In the genomic region with DNA sequence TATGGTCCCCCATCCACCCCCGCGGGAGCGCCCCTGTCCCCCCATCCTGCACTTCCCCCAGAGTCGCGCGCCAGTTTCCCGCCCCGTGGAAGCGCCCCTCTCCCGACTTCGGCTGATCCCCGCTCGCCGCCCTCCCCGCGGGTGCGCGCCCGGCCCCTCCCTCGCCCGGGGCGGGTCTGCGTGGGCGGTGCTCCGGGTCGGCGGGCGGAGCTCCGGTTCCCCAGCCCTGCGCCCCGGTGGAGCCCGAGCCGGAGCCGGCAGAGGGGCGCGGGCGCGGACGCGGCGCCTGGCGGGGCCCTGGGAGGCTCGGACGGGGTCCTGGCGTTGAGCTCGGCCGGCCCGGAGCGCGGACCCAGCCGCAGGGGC, we compare ENCODE assay signal across 8 cellular contexts. TPM values are rescaled to one million over a fixed set of nuclear protein-coding genes. Genes with fewer than 3 reads are reported as not detected.
DNase-seq lines count a peak whose midpoint lies in the region; ATAC-seq, FAIRE-seq and TF ChIP-seq lines count a peak whose summit lies in the region.

A gene (plus strand): TSS at position 223 of the 366 bp plus-strand sequence. CDS start 148 bp downstream, outside the sequence.

- no peak for DNase-seq in A549 (ENCODE audit: low read depth in 1 of 2, low spot score in 1 of 2)
- peak; percentile 28 to 80 for DNase-seq in HAP-1 (ENCODE audit: low spot score in 2 of 2)
- DNase-seq in activated CD4-positive, alpha-beta T cell treated with anti-CD3 and anti-CD28 coated beads, Interleukin-2, amount 10 ng/mL, durations not matched to agents 7 days and 5 days = peak; percentile 46
- DNase-seq in ecto neural progenitor cell (ENCODE audit: low spot score) = peak; percentile 77
- peak; percentile 53 to 81 (median 69) for DNase-seq in naive thymus-derived CD8-positive, alpha-beta T cell
- DNase-seq in thoracic aorta (ENCODE audit: low spot score) = no peak
- DNase-seq in GDM1 (lab: John Stamatoyannopoulos, UW) = no peak
- no peak for DNase-seq in NCI-H2107 (lab: John Stamatoyannopoulos, UW)

- TF ChIP-seq POLR2A in A549 (IDR thresholded peaks at IDR 0.05; ENCODE audit: low read length) = no peak

- in situ Hi-C loops in HAP-1 (cut with MboI; ENCODE audit: low sequenced_read_pairs) = no loop called here

- no peak for TF ChIP-seq CTCF in A549 (IDR thresholded peaks at IDR 0.05)
- TF ChIP-seq CTCF in thoracic aorta (IDR thresholded peaks at IDR 0.05) = no peak

- H3K27me3 ChIP-seq in HAP-1 (ENCODE audit: low read depth) = no peaks in the 10 kb centered on the region
- peaks cover 5% of the 10 kb centered on the region for H3K27me3 ChIP-seq in thoracic aorta (replicated peaks; ENCODE audit: insufficient read depth)

- H3K9me3 Mint-ChIP-seq in activated CD4-positive, alpha-beta T cell treated with anti-CD3 and anti-CD28 coated beads, Interleukin-2, amount 10 ng/mL, durations not matched to agents 7 days and 5 days = no peaks in the 10 kb centered on the region
- no peaks in the 10 kb centered on the region for H3K9me3 Mint-ChIP-seq in naive thymus-derived CD8-positive, alpha-beta T cell

- no peak for FAIRE-seq in A549 (lab: Jason Lieb, UNC)

- H3K4me2 ChIP-seq in A549 = peak within 1 kb of the TSS; percentile 62

- 51% methylated on average over 9 of the region's 51 CpGs for WGBS in A549 (ENCODE audit: missing lambda C conversion rate)

- H3K4me1 ChIP-seq in A549 = no peaks in the 10 kb centered on the region
- peaks cover 29% of the 10 kb centered on the region for H3K4me1 ChIP-seq in HAP-1
- H3K4me1 ChIP-seq in thoracic aorta (ENCODE audit: control insufficient read depth in 1 of 2, low read depth in 2 of 2) = peaks cover 4 to 13% of the 10 kb centered on the region in 2 donors

- no peak for TF ChIP-seq RAD21 in A549 (conservative IDR thresholded peaks at IDR 0.05 in 1 of 2, IDR thresholded peaks at IDR 0.05 in 1 of 2)

- POLR2A ChIA-PET in A549 (lab: Yijun Ruan, JAX) = no interaction called here
- POLR2A ChIA-PET in activated CD4-positive, alpha-beta T cell treated with anti-CD3 and anti-CD28 coated beads, Interleukin-2, amount 10 ng/mL, durations not matched to agents 7 days and 5 days (lab: Charles Lee) = no interaction called here
- POLR2A ChIA-PET in naive thymus-derived CD8-positive, alpha-beta T cell (lab: Charles Lee) = interaction anchor here (0.6 to 1.6 kb wide), 5 partner anchors 9 to 176 kb away, joined by 3 to 14 read pairs (median 9); no protein-coding TSS in a partner anchor

- H3K27ac ChIP-seq in A549 = no peak within 1 kb of the TSS
- no peak within 1 kb of the TSS for H3K27ac ChIP-seq in thoracic aorta

- H3K9me3 ChIP-seq in A549 = no peaks in the 10 kb centered on the region
- H3K9me3 ChIP-seq in HAP-1 = no peaks in the 10 kb centered on the region
- H3K9me3 ChIP-seq in thoracic aorta = no peaks in the 10 kb centered on the region

- H3K4me3 ChIP-seq in A549 (peak within 1 kb of the TSS; percentile 37), HAP-1 (peak within 1 kb of the TSS; percentile 47), thoracic aorta (peak within 1 kb of the TSS; percentile 66)

- ATAC-seq in A549 (peak in 1 of 2 experiments; percentile 53; a peak in 3 of 6 replicates), thoracic aorta (ENCODE audit: insufficient number of reproducible peaks, low FRiP score, low read depth) (no peak)
- ATAC-seq in naive thymus-derived CD8-positive, alpha-beta T cell = peak; percentile 88 to 92

- no peaks in the 10 kb centered on the region for H3K36me3 ChIP-seq in HAP-1 (replicated peaks)
- H3K36me3 ChIP-seq in thoracic aorta = no peaks in the 10 kb centered on the region

- H3K4me3 Mint-ChIP-seq in activated CD4-positive, alpha-beta T cell treated with anti-CD3 and anti-CD28 coated beads, Interleukin-2, amount 10 ng/mL, durations not matched to agents 7 days and 5 days = peak within 1 kb of the TSS; percentile 62
- peak within 1 kb of the TSS; percentile 76 to 93 (median 85) for H3K4me3 Mint-ChIP-seq in naive thymus-derived CD8-positive, alpha-beta T cell

- H3K27ac Mint-ChIP-seq in activated CD4-positive, alpha-beta T cell treated with anti-CD3 and anti-CD28 coated beads, Interleukin-2, amount 10 ng/mL, durations not matched to agents 7 days and 5 days = peak within 1 kb of the TSS; percentile 71
- peak within 1 kb of the TSS in 8 of 10 donors; percentile 40 to 91 (median 76) for H3K27ac Mint-ChIP-seq in naive thymus-derived CD8-positive, alpha-beta T cell

- peaks cover 19% of the 10 kb centered on the region for H3K4me1 Mint-ChIP-seq in activated CD4-positive, alpha-beta T cell treated with anti-CD3 and anti-CD28 coated beads, Interleukin-2, amount 10 ng/mL, durations not matched to agents 7 days and 5 days
- H3K4me1 Mint-ChIP-seq in naive thymus-derived CD8-positive, alpha-beta T cell = peaks cover 24 to 55% (median 48%) of the 10 kb centered on the region in 4 donors

- CTCF ChIA-PET in A549 (lab: Yijun Ruan, JAX) = no interaction called here
- CTCF ChIA-PET in activated CD4-positive, alpha-beta T cell treated with anti-CD3 and anti-CD28 coated beads, Interleukin-2, amount 10 ng/mL, durations not matched to agents 7 days and 5 days (lab: Charles Lee) = interaction anchor here (1.3 kb wide), 1 partner anchor 8 kb away, joined by 3 read pairs; no protein-coding TSS in a partner anchor

- H3K36me3 Mint-ChIP-seq in activated CD4-positive, alpha-beta T cell treated with anti-CD3 and anti-CD28 coated beads, Interleukin-2, amount 10 ng/mL, durations not matched to agents 7 days and 5 days (ENCODE audit: low read depth) = no peaks in the 10 kb centered on the region
- no peaks in the 10 kb centered on the region for H3K36me3 Mint-ChIP-seq in naive thymus-derived CD8-positive, alpha-beta T cell

- TF ChIP-seq EP300 in A549 (IDR thresholded peaks at IDR 0.05) = no peak

- H3K27me3 Mint-ChIP-seq in activated CD4-positive, alpha-beta T cell treated with anti-CD3 and anti-CD28 coated beads, Interleukin-2, amount 10 ng/mL, durations not matched to agents 7 days and 5 days = peaks cover 52% of the 10 kb centered on the region
- peaks cover 4 to 34% (median 7%) of the 10 kb centered on the region in 5 donors for H3K27me3 Mint-ChIP-seq in naive thymus-derived CD8-positive, alpha-beta T cell

TF ChIP-seq in A549, 52 proteins besides CTCF, POLR2A, EP300 and RAD21:
- TF ChIP-seq KDM5A (IDR thresholded peaks at IDR 0.05) (no peak), MAFK (IDR thresholded peaks at IDR 0.05; ENCODE audit: partially characterized antibody) (no peak)
TF ChIP-seq in A549: peak in this region for 0.

RNA-seq across cellular contexts. Expression of the gene that starts here (rescaled TPM):
- polyA plus RNA-seq in A549 (2011; rRNA removed) = not detected in 2 replicates
- not detected in 2 replicates for polyA plus RNA-seq in A549 (2012; cell fraction: cytosol; rRNA removed)
- not detected in 2 replicates for polyA plus RNA-seq in A549 (2012; cell fraction: nucleus; rRNA removed)
- polyA plus RNA-seq in A549 (2017; fragmentation: RNase III; extraction: RNeasy Plus Mini Kit Qiagen cat#74134 plus additional on column Dnase treatment) = not detected in 3 replicates
- polyA minus RNA-seq in A549 (2011; rRNA and poly(A)+ RNA removed) = not detected in 2 replicates
- total RNA-seq in activated CD4-positive, alpha-beta T cell treated with anti-CD3 and anti-CD28 coated beads, Interleukin-2, amount 10 ng/mL, durations not matched to agents 7 days and 5 days = not detected
- total RNA-seq in naive thymus-derived CD8-positive, alpha-beta T cell = 1 to 10 TPM; 4.2 to 8.8 TPM
- polyA plus RNA-seq in naive thymus-derived CD8-positive, alpha-beta T cell = 1 to 10 TPM in 1 of 3 donors, under 1 TPM in 2; 0.66 to 1.2 (median 0.94) TPM
- total RNA-seq in thoracic aorta = 10 to 100 TPM in 1 of 2 donors, 1 to 10 TPM in 1; 8.9 to 18.6 TPM

Comparison
In these comparisons a context has a peak if more than half of its experiments do, and no peak if none do; other contexts are left out.
1. RNA of the gene that starts here (total RNA-seq): 8.9 to 18.6 TPM in thoracic aorta and 4.2 to 8.8 TPM in naive thymus-derived CD8-positive, alpha-beta T cell; not detected in activated CD4-positive, alpha-beta T cell treated with anti-CD3 and anti-CD28 coated beads, Interleukin-2, amount 10 ng/mL, durations not matched to agents 7 days and 5 days; every median in the first group is over 4 times any median in the second.
2. Peak in DNase-seq in activated CD4-positive, alpha-beta T cell treated with anti-CD3 and anti-CD28 coated beads, Interleukin-2, amount 10 ng/mL, durations not matched to agents 7 days and 5 days; RNA of the gene not detected or under 1 TPM.
3. DNase-seq: peak in HAP-1 (2 of 2), ecto neural progenitor cell (single experiment) and naive thymus-derived CD8-positive, alpha-beta T cell (10 of 10); none in A549 (0 of 2), thoracic aorta (single experiment), GDM1 (single experiment) and NCI-H2107 (single experiment).
4. Peak in every context shown above with its lines, with median percentiles within 50 percentile points of each other: H3K4me3 ChIP-seq.